Comparison of ENCODE assay signal across 11 cellular contexts in genomic region chr17:76565728-76566612, GRCh38. TPM values are rescaled to one million over a fixed set of nuclear protein-coding genes. Genes with fewer than 3 reads are reported as not detected.
DNase-seq lines count a peak whose midpoint lies in the region; ATAC-seq and TF ChIP-seq lines count a peak whose summit lies in the region.
"Had no signal": no experiment of that assay in that cellular context is flagged by ENCODE, and none has a peak within 500 bp of the region (broad histone marks: within the 10 kb centered on the region; RNA-seq: fewer than 3 reads in every experiment).

No MANE protein-coding gene starts in this region.

- no peaks in the 10 kb centered on the region for H3K9me3 ChIP-seq in H9 (ENCODE audit: control insufficient read depth, low read depth, low read length)
- H3K9me3 ChIP-seq in psoas muscle = no peaks in the 10 kb centered on the region
- H3K9me3 ChIP-seq: left lung had no signal

- H3K4me3 ChIP-seq in mesendoderm (ENCODE audit: low read length) = no peak overlapping the region
- H3K4me3 ChIP-seq in psoas muscle = no peak overlapping the region
- H3K4me3 ChIP-seq: left lung had no signal

- TF ChIP-seq CTCF in Calu3 (IDR thresholded peaks at IDR 0.05; ENCODE audit: unreplicated experiment) = peak; percentile 20
- TF ChIP-seq CTCF in H9 (conservative IDR thresholded peaks at IDR 0.05) = peak; percentile 31; the same call in 1 of the 3 replicates
- TF ChIP-seq CTCF in psoas muscle (IDR thresholded peaks at IDR 0.05) = no peak

- H3K56ac ChIP-seq in H9 (ENCODE audit: insufficient read length, low read depth, low read length) (no peak overlapping the region), mesendoderm (ENCODE audit: low read length) (peak overlapping the region; percentile 34)

- H3K4me2 ChIP-seq in H9 (ENCODE audit: insufficient read depth, insufficient read length, low read length) = no peak overlapping the region
- H3K4me2 ChIP-seq in mesendoderm (ENCODE audit: low read length) = no peak overlapping the region

- H2BK120ac ChIP-seq in H9 (ENCODE audit: low read depth, low read length, poor library complexity, severe bottlenecking) (no peak overlapping the region), mesendoderm (ENCODE audit: low read depth, low read length) (no peak overlapping the region)

- no peak overlapping the region for H2BK15ac ChIP-seq in H9 (ENCODE audit: low read depth, low read length)
- no peak overlapping the region for H2BK15ac ChIP-seq in mesendoderm (replicated peaks; ENCODE audit: low read depth)

- H3K36me3 Mint-ChIP-seq in Calu3 (ENCODE audit: insufficient read depth, unreplicated experiment) (peaks cover 81% of the 10 kb centered on the region), H9 (ENCODE audit: insufficient read depth in 1 of 3, low read depth in 3 of 3) (peaks cover 24 to 56% (median 39%) of the 10 kb centered on the region in 3 experiments; a peak in 6 of 7 replicates)
- H3K36me3 Mint-ChIP-seq in activated CD8-positive, alpha-beta T cell treated with anti-CD3 and anti-CD28 coated beads, Interleukin-2, amount 10 ng/mL, durations not matched to agents 7 days and 5 days (ENCODE audit: low read depth) = peaks cover 49% of the 10 kb centered on the region

- no peak overlapping the region for H2BK5ac ChIP-seq in H9 (ENCODE audit: insufficient read length, low read length)
- H2BK5ac ChIP-seq in mesendoderm (ENCODE audit: low read length) = no peak overlapping the region

- H3K4me1 ChIP-seq in H9 (ENCODE audit: insufficient read depth, low read length) = no peaks in the 10 kb centered on the region; the same call in 1 of the 2 replicates
- peaks cover 3% of the 10 kb centered on the region for H3K4me1 ChIP-seq in mesendoderm (ENCODE audit: control insufficient read depth, low read depth, low read length)
- peaks cover 54% of the 10 kb centered on the region for H3K4me1 ChIP-seq in psoas muscle

- H3K9me3 Mint-ChIP-seq in Calu3 (ENCODE audit: low read depth, unreplicated experiment) (no peaks in the 10 kb centered on the region), H9 (no peaks in the 10 kb centered on the region)
- no peaks in the 10 kb centered on the region for H3K9me3 Mint-ChIP-seq in activated CD8-positive, alpha-beta T cell treated with anti-CD3 and anti-CD28 coated beads, Interleukin-2, amount 10 ng/mL, durations not matched to agents 7 days and 5 days (ENCODE audit: insufficient read depth)

- no peak overlapping the region for H2BK20ac ChIP-seq in H9 (ENCODE audit: low read depth, low read length, poor library complexity, severe bottlenecking)

- H3K27me3 Mint-ChIP-seq in Calu3 (ENCODE audit: unreplicated experiment) = no peaks in the 10 kb centered on the region
- no peaks in the 10 kb centered on the region for H3K27me3 Mint-ChIP-seq in H9 (ENCODE audit: low read depth)
- no peaks in the 10 kb centered on the region for H3K27me3 Mint-ChIP-seq in activated CD8-positive, alpha-beta T cell treated with anti-CD3 and anti-CD28 coated beads, Interleukin-2, amount 10 ng/mL, durations not matched to agents 7 days and 5 days (ENCODE audit: low read depth)

- no peak overlapping the region for H3K9ac ChIP-seq in H9 (ENCODE audit: extremely low read depth, insufficient read length, low read length)
- H3K9ac ChIP-seq in mesendoderm (ENCODE audit: low read length) = no peak overlapping the region

- H3K79me2 ChIP-seq in H9 (ENCODE audit: insufficient read depth, low read length) (peaks cover 9% of the 10 kb centered on the region; the same call in 1 of the 2 replicates), mesendoderm (ENCODE audit: control insufficient read depth, insufficient read depth, low read length) (peaks cover 14% of the 10 kb centered on the region)

- H3K4me1 Mint-ChIP-seq in Calu3 (ENCODE audit: low read depth, unreplicated experiment) (peaks cover 63% of the 10 kb centered on the region), H9 (peaks cover 42 to 47% of the 10 kb centered on the region in 2 experiments)
- H3K4me1 Mint-ChIP-seq in activated CD8-positive, alpha-beta T cell treated with anti-CD3 and anti-CD28 coated beads, Interleukin-2, amount 10 ng/mL, durations not matched to agents 7 days and 5 days (ENCODE audit: low read depth) = peaks cover 48% of the 10 kb centered on the region

- H3K18ac ChIP-seq in H9 (ENCODE audit: insufficient read length, low read depth, low read length) = no peak overlapping the region
- H3K18ac ChIP-seq in mesendoderm (ENCODE audit: low read length) = no peak overlapping the region

- no peak overlapping the region for H3K14ac ChIP-seq in H9 (ENCODE audit: insufficient read depth, low read length)

- H3K4ac ChIP-seq in H9 (ENCODE audit: low read depth, low read length) (no peak overlapping the region), mesendoderm (ENCODE audit: low read depth, low read length) (no peak overlapping the region)

- no peak overlapping the region for H3K23ac ChIP-seq in H9 (ENCODE audit: insufficient read length, low read depth, low read length)
- H3K23ac ChIP-seq in mesendoderm (ENCODE audit: low read length) = no peak overlapping the region

- POLR2A ChIA-PET in activated CD8-positive, alpha-beta T cell treated with anti-CD3 and anti-CD28 coated beads, Interleukin-2, amount 10 ng/mL, durations not matched to agents 7 days and 5 days (lab: Charles Lee) = interaction anchor here (1.3 kb wide), 1 partner anchor 9 kb away, joined by 5 read pairs; no protein-coding TSS in a partner anchor

- intact Hi-C loops in Calu3 (cut with micrococcal nuclease; ENCODE audit: unreplicated experiment) = no loop called here
- intact Hi-C loops in psoas muscle (cut with DNase I) = no loop called here

- H3K27me3 ChIP-seq in H9 (ENCODE audit: insufficient read depth, low read length) (no peaks in the 10 kb centered on the region), mesendoderm (ENCODE audit: insufficient read depth, low read length, poor library complexity) (no peaks in the 10 kb centered on the region), psoas muscle (ENCODE audit: insufficient read depth in 3 of 3, low read length in 2 of 3) (no peaks in the 10 kb centered on the region)
- H3K27me3 ChIP-seq: left lung had no signal

- no CpG with 5 or more reads among the region's 14 CpGs for WGBS in H9 (ENCODE audit: extremely low coverage, insufficient read length, low lambda C conversion rate)
- WGBS in mesendoderm (ENCODE audit: extremely low coverage, insufficient coverage, low lambda C conversion rate) = no CpG with 5 or more reads among the region's 14 CpGs
- 90 to 91% (median 91%) methylated on average over 14 of the region's 14 CpGs for WGBS in psoas muscle, 3 donors

- H4K8ac ChIP-seq in H9 (replicated peaks; ENCODE audit: insufficient read length, low read depth, low read length) (no peak overlapping the region), mesendoderm (ENCODE audit: low read depth, low read length) (no peak overlapping the region)

- H3K79me1 ChIP-seq in H9 (ENCODE audit: insufficient read depth, low read depth, low read length, poor library complexity, severe bottlenecking) (peaks cover 2% of the 10 kb centered on the region), mesendoderm (ENCODE audit: low read length) (peaks cover 6% of the 10 kb centered on the region)

- H4K91ac ChIP-seq in H9 (ENCODE audit: insufficient read length, low read depth, low read length) = no peak overlapping the region

- H3K27ac ChIP-seq in H9 (ENCODE audit: insufficient read length, low read depth, low read length) (no peak overlapping the region), mesendoderm (ENCODE audit: low read depth, low read length) (no peak overlapping the region), psoas muscle (no peak overlapping the region)

- H4K20me1 ChIP-seq in H9 (ENCODE audit: control insufficient read depth, insufficient read depth, insufficient read length) = no peaks in the 10 kb centered on the region

- H3K36me3 ChIP-seq in mesendoderm (ENCODE audit: control insufficient read depth, insufficient read depth, low read length) (peaks cover 9% of the 10 kb centered on the region), psoas muscle (ENCODE audit: insufficient read depth in 1 of 2, low read depth in 1 of 2) (peaks cover 0 to 54% of the 10 kb centered on the region in 2 donors)

- no peak overlapping the region for H2AK5ac ChIP-seq in H9 (ENCODE audit: insufficient read length, low read length)
- H2AK5ac ChIP-seq in mesendoderm (ENCODE audit: low read length) = no peak overlapping the region

- no peak for ATAC-seq in activated CD8-positive, alpha-beta T cell treated with anti-CD3 and anti-CD28 coated beads, Interleukin-2, amount 10 ng/mL, durations not matched to agents 7 days and 5 days
- no peak for ATAC-seq in psoas muscle
- ATAC-seq: left lung had no signal

- no peak overlapping the region for H3T11ph ChIP-seq in H9 (ENCODE audit: low read length)

- no peaks in the 10 kb centered on the region for H3K23me2 ChIP-seq in H9 (ENCODE audit: insufficient read length, low read depth, low read length, poor library complexity, severe bottlenecking)

- H2BK12ac ChIP-seq in H9 (ENCODE audit: insufficient read length, low read depth, low read length) = no peak overlapping the region

- H2AFZ ChIP-seq in H9 (ENCODE audit: low read length) = no peak overlapping the region

- H3K4me3 Mint-ChIP-seq in Calu3 (ENCODE audit: low read depth, unreplicated experiment) (peak overlapping the region; percentile 17), H9 (no peak overlapping the region)
- no peak overlapping the region for H3K4me3 Mint-ChIP-seq in activated CD8-positive, alpha-beta T cell treated with anti-CD3 and anti-CD28 coated beads, Interleukin-2, amount 10 ng/mL, durations not matched to agents 7 days and 5 days

- CTCF ChIA-PET in Calu3 (lab: Charles Lee) = interaction anchor here (1.9 to 2.9 kb wide), 2 partner anchors 9 to 19 kb away, joined by 12 to 13 read pairs; partner anchors contain the start of gene ST6GALNAC2
- CTCF ChIA-PET in activated CD8-positive, alpha-beta T cell treated with anti-CD3 and anti-CD28 coated beads, Interleukin-2, amount 10 ng/mL, durations not matched to agents 7 days and 5 days (lab: Charles Lee) = interaction anchor here (0.7 to 2.5 kb wide), 6 partner anchors 8 to 148 kb away, joined by 3 to 17 read pairs (median 4); no protein-coding TSS in a partner anchor

- no TSS peak for BruUV-seq in Calu3 (replicated peaks; lab: Mats Ljungman, UMichigan)

- H4K5ac ChIP-seq in H9 (ENCODE audit: insufficient read length, low read depth, low read length) (no peak overlapping the region), mesendoderm (ENCODE audit: low read length) (no peak overlapping the region)

- peak overlapping the region; percentile 83 for H3K27ac Mint-ChIP-seq in Calu3 (ENCODE audit: unreplicated experiment)
- peak overlapping the region in 2 of 3 experiments; percentile 15 to 39; a peak in 2 of 7 replicates for H3K27ac Mint-ChIP-seq in H9
- peak overlapping the region; percentile 24 for H3K27ac Mint-ChIP-seq in activated CD8-positive, alpha-beta T cell treated with anti-CD3 and anti-CD28 coated beads, Interleukin-2, amount 10 ng/mL, durations not matched to agents 7 days and 5 days

- DNase-seq in Calu3 = no peak
- peak; percentile 34 for DNase-seq in H9
- DNase-seq in activated CD8-positive, alpha-beta T cell treated with anti-CD3 and anti-CD28 coated beads, Interleukin-2, amount 10 ng/mL, durations not matched to agents 7 days and 5 days = no peak
- DNase-seq in mesendoderm = peak; percentile 21
- no peak for DNase-seq in activated CD4-positive, alpha-beta T cell treated with anti-CD3 and anti-CD28 coated beads for 48 hours
- no peak for DNase-seq in A172 (ENCODE audit: low spot score)
- no peak for DNase-seq in psoas muscle
- DNase-seq: activated CD8-positive, alpha-beta memory T cell treated with anti-CD3 and anti-CD28 coated beads for 24 hours; left lung; substantia nigra had no signal

RNA-seq across cellular contexts. Expression of gene ST6GALNAC2, which starts 19.7 kb away (rescaled TPM):
- 10.5 and 11.6 TPM in 2 replicates for total RNA-seq in Calu3 (2022)
- 0.37 and 0.46 TPM in 2 replicates for total RNA-seq in H9 (2021)
- not detected for total RNA-seq in activated CD8-positive, alpha-beta T cell treated with anti-CD3 and anti-CD28 coated beads, Interleukin-2, amount 10 ng/mL, durations not matched to agents 7 days and 5 days
- polyA plus RNA-seq in mesendoderm (2013, experiment 1 of 2) = 0.04 TPM
- 0.04 TPM for polyA plus RNA-seq in mesendoderm (2013, experiment 2 of 2)
- 5.1 and 6.8 TPM in 2 replicates for total RNA-seq in A172 (2014; rRNA removed; shearing (Covaris generic))
- 10 to 100 TPM in 3 of 4 donors, 1 to 10 TPM in 1; 8.1 to 17.8 (median 13.0) TPM for total RNA-seq in psoas muscle
- polyA plus RNA-seq in psoas muscle = 1 to 10 TPM; 1.2 to 8.7 (median 7.6) TPM
- polyA plus RNA-seq: neural cell had no signal

RNA-seq across cellular contexts. Expression of gene PRCD, which starts 26.1 kb away (rescaled TPM):
- total RNA-seq in Calu3 (2022) (not detected in 2 replicates), H9 (2021) (0.42 and 0.46 TPM in 2 replicates), psoas muscle (1 to 10 TPM in 2 of 4 donors, under 1 TPM in 2; 0.18 to 1.7 (median 1.0) TPM)
- not detected for total RNA-seq in activated CD8-positive, alpha-beta T cell treated with anti-CD3 and anti-CD28 coated beads, Interleukin-2, amount 10 ng/mL, durations not matched to agents 7 days and 5 days
- 0.59 TPM for polyA plus RNA-seq in mesendoderm (2013, experiment 1 of 2)
- 0.55 TPM for polyA plus RNA-seq in mesendoderm (2013, experiment 2 of 2)
- not detected in 2 replicates for total RNA-seq in A172 (2014; rRNA removed; shearing (Covaris generic))
- 1 to 10 TPM; 1.2 to 1.6 (median 1.3) TPM for polyA plus RNA-seq in psoas muscle

RNA-seq across cellular contexts. Expression of gene CYGB, which starts 28.5 kb away (rescaled TPM):
- total RNA-seq in Calu3 (2022) = not detected in 2 replicates
- 2.4 and 2.8 TPM in 2 replicates for total RNA-seq in H9 (2021)
- under 1 TPM in 1 of 2 experiments, not detected in 1; 0.40 TPM for total RNA-seq in activated CD8-positive, alpha-beta T cell treated with anti-CD3 and anti-CD28 coated beads, Interleukin-2, amount 10 ng/mL, durations not matched to agents 7 days and 5 days
- polyA plus RNA-seq in mesendoderm (2013, experiment 1 of 2) = 0.88 TPM
- 0.88 TPM for polyA plus RNA-seq in mesendoderm (2013, experiment 2 of 2)
- 0.05 and 1.1 TPM in 2 replicates for total RNA-seq in A172 (2014; rRNA removed; shearing (Covaris generic))
- 10 to 100 TPM in 3 of 4 donors, 1 to 10 TPM in 1; 9.5 to 14.6 (median 11.9) TPM for total RNA-seq in psoas muscle
- 10 to 100 TPM in 1 of 3 donors, 1 to 10 TPM in 2; 6.4 to 12.6 (median 8.1) TPM for polyA plus RNA-seq in psoas muscle

Comparison
In these comparisons a context has a peak if more than half of its experiments do, and no peak if none do; other contexts are left out.
1. DNase-seq: peak in H9 (single experiment) and mesendoderm (single experiment); none in Calu3 (single experiment), activated CD8-positive, alpha-beta T cell treated with anti-CD3 and anti-CD28 coated beads, Interleukin-2, amount 10 ng/mL, durations not matched to agents 7 days and 5 days (single experiment), activated CD4-positive, alpha-beta T cell treated with anti-CD3 and anti-CD28 coated beads for 48 hours (single experiment), A172 (single experiment) and psoas muscle (0 of 2).
2. H3K27ac Mint-ChIP-seq: peak in every context shown above with its lines; median percentile 83 in Calu3; 27 in H9; 24 in activated CD8-positive, alpha-beta T cell treated with anti-CD3 and anti-CD28 coated beads, Interleukin-2, amount 10 ng/mL, durations not matched to agents 7 days and 5 days.